Comparison of ENCODE assay signal across 20 cellular contexts in the genomic region with DNA sequence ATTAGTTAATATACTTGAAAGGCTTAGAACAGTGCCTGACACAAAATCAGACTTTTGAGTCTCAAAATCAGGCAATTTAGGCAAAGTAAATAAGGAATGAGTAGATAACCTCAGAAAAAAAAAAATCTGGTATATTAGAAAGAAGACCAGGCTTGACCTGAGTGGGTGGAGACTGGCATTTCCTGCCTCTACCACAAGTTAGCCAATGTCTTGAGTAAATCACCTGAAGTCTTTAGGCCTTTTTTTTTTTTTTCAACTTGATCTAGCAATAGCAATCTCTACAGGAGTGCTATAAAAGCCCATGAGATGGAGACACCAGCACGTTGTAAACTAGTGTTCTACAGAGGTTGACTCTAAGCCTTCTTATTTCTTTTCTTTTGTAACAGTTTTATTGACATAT.
DNase-seq lines count a peak whose midpoint lies in the region; ATAC-seq and TF ChIP-seq lines count a peak whose summit lies in the region.
"Had no signal": no experiment of that assay in that cellular context is flagged by ENCODE, and none has a peak within 500 bp of the region (broad histone marks: within the 10 kb centered on the region; RNA-seq: fewer than 3 reads in every experiment).

No MANE protein-coding gene starts in this region.

- H3K27me3 ChIP-seq in kidney epithelial cell (ENCODE audit: control insufficient read depth, insufficient read depth, low read length) (no peaks in the 10 kb centered on the region), upper lobe of left lung (no peaks in the 10 kb centered on the region)
- H3K27me3 ChIP-seq: cardiac muscle cell, sigmoid colon, testis had no signal

- no peak for TF ChIP-seq EP300 in upper lobe of left lung (IDR thresholded peaks at IDR 0.05)

- TF ChIP-seq POLR2A in upper lobe of left lung (IDR thresholded peaks at IDR 0.05): no peak

- no peaks in the 10 kb centered on the region for H3K36me3 ChIP-seq in kidney epithelial cell (ENCODE audit: control insufficient read depth, insufficient read depth, low read length)
- H3K36me3 ChIP-seq in upper lobe of left lung: no peaks in the 10 kb centered on the region
- H3K36me3 ChIP-seq: cardiac muscle cell, sigmoid colon had no signal

- peak; percentile 41 for DNase-seq in HPDE6-E6E7 (ENCODE audit: extremely low spot score)
- peak; percentile 65 for DNase-seq in RWPE1 (ENCODE audit: low spot score)
- DNase-seq in kidney epithelial cell (ENCODE audit: low read depth): peak; percentile 62
- DNase-seq in upper lobe of left lung: peak in 1 of 2 donors; percentile 63
- no peak for DNase-seq in stimulated activated effector memory CD8-positive, alpha-beta T cell treated with anti-CD3 and anti-CD28 coated beads, Interleukin-12 subunit alpha, Interleukin-12 subunit beta, amount 100 ng/mL, for 72 hours (ENCODE audit: low spot score in 2 of 2)
- no peak for DNase-seq in NCI-H1105 (lab: John Stamatoyannopoulos, UW)
- DNase-seq in left lobe of liver (ENCODE audit: low spot score): no peak
- DNase-seq: activated CD4-positive, alpha-beta T cell treated with anti-CD3 and anti-CD28 coated beads, Interleukin-2, amount 50 U/mL, for 1 hour; activated CD8-positive, alpha-beta memory T cell treated with anti-CD3 and anti-CD28 coated beads, Interleukin-2, amount 50 U/mL, for 4 hours; activated effector memory CD4-positive, alpha-beta T cell treated with anti-CD3 and anti-CD28 coated beads, Interleukin-2, amount 50 U/mL, for 16 hours; CD8-positive, alpha-beta memory T cell; dermis blood vessel endothelial cell; DND-41; foreskin fibroblast; NCI-H526 treated with DMSO at 0.1 percent for 48 hours; sigmoid colon; testis had no signal

- POLR2A ChIA-PET in RWPE1 (lab: Yijun Ruan, JAX; ENCODE audit: low non-redundant PET): no interaction called here

- H3K27ac ChIP-seq in RWPE1: no peak overlapping the region
- peak overlapping the region in 2 of 4 donors; percentile 27 to 55 for H3K27ac ChIP-seq in upper lobe of left lung
- H3K27ac ChIP-seq: cardiac muscle cell, parathyroid adenoma, sigmoid colon, testis had no signal

- CTCF ChIA-PET in RWPE1 (lab: Yijun Ruan, JAX): interaction anchor here (0.6 to 1.5 kb wide), 2 partner anchors 168 to 482 kb away, joined by 6 to 8 read pairs; no protein-coding TSS in a partner anchor

- H3K27ac Mint-ChIP-seq in stimulated activated effector memory CD8-positive, alpha-beta T cell treated with anti-CD3 and anti-CD28 coated beads, Interleukin-12 subunit alpha, Interleukin-12 subunit beta, amount 100 ng/mL, for 72 hours: no peak overlapping the region
- H3K27ac Mint-ChIP-seq: CD8-positive, alpha-beta memory T cell; nephron had no signal

- H3K4me3 ChIP-seq in kidney epithelial cell (ENCODE audit: low read depth, low read length) (no peak overlapping the region), upper lobe of left lung (no peak overlapping the region)
- H3K4me3 ChIP-seq: cardiac muscle cell, sigmoid colon, testis had no signal

- no peaks in the 10 kb centered on the region for H3K4me1 Mint-ChIP-seq in stimulated activated effector memory CD8-positive, alpha-beta T cell treated with anti-CD3 and anti-CD28 coated beads, Interleukin-12 subunit alpha, Interleukin-12 subunit beta, amount 100 ng/mL, for 72 hours
- H3K4me1 Mint-ChIP-seq: CD8-positive, alpha-beta memory T cell; nephron had no signal

- H3K9me3 ChIP-seq in upper lobe of left lung: no peaks in the 10 kb centered on the region
- H3K9me3 ChIP-seq: testis had no signal

- WGBS in upper lobe of left lung, 2 donors: 34 to 60% methylated on average over 1 of the region's 1 CpG

- peaks cover 0 to 3% (median 0%) of the 10 kb centered on the region in 4 donors for H3K4me1 ChIP-seq in upper lobe of left lung
- H3K4me1 ChIP-seq: parathyroid adenoma, sigmoid colon, testis had no signal

- no peaks in the 10 kb centered on the region for H3K36me3 Mint-ChIP-seq in stimulated activated effector memory CD8-positive, alpha-beta T cell treated with anti-CD3 and anti-CD28 coated beads, Interleukin-12 subunit alpha, Interleukin-12 subunit beta, amount 100 ng/mL, for 72 hours
- H3K36me3 Mint-ChIP-seq: CD8-positive, alpha-beta memory T cell had no signal

- TF ChIP-seq CTCF in RWPE1 (conservative IDR thresholded peaks at IDR 0.05; ENCODE audit: low read depth): no peak
- TF ChIP-seq CTCF in kidney epithelial cell (IDR thresholded peaks at IDR 0.05; ENCODE audit: insufficient read depth, low read length, poor library complexity, severe bottlenecking): no peak
- no peak for TF ChIP-seq CTCF in upper lobe of left lung (IDR thresholded peaks at IDR 0.05)

- H3K9me3 Mint-ChIP-seq in stimulated activated effector memory CD8-positive, alpha-beta T cell treated with anti-CD3 and anti-CD28 coated beads, Interleukin-12 subunit alpha, Interleukin-12 subunit beta, amount 100 ng/mL, for 72 hours: peaks cover 7% of the 10 kb centered on the region

- H3K4me3 Mint-ChIP-seq in stimulated activated effector memory CD8-positive, alpha-beta T cell treated with anti-CD3 and anti-CD28 coated beads, Interleukin-12 subunit alpha, Interleukin-12 subunit beta, amount 100 ng/mL, for 72 hours: no peak overlapping the region
- H3K4me3 Mint-ChIP-seq: CD8-positive, alpha-beta memory T cell; nephron had no signal

- peak; percentile 48 to 87 for ATAC-seq in upper lobe of left lung (ENCODE audit: low FRiP score in 2 of 2)
- no peak for ATAC-seq in stimulated activated effector memory CD8-positive, alpha-beta T cell treated with anti-CD3 and anti-CD28 coated beads, Interleukin-12 subunit alpha, Interleukin-12 subunit beta, amount 100 ng/mL, for 72 hours
- ATAC-seq in left lobe of liver: no peak

Comparison
In these comparisons a context has a peak if more than half of its experiments do, and no peak if none do; other contexts are left out.
1. DNase-seq: peak in HPDE6-E6E7 (single experiment), RWPE1 (single experiment) and kidney epithelial cell (single experiment); none in stimulated activated effector memory CD8-positive, alpha-beta T cell treated with anti-CD3 and anti-CD28 coated beads, Interleukin-12 subunit alpha, Interleukin-12 subunit beta, amount 100 ng/mL, for 72 hours (0 of 2), NCI-H1105 (single experiment) and left lobe of liver (single experiment).
2. ATAC-seq: peak in upper lobe of left lung (2 of 2); none in stimulated activated effector memory CD8-positive, alpha-beta T cell treated with anti-CD3 and anti-CD28 coated beads, Interleukin-12 subunit alpha, Interleukin-12 subunit beta, amount 100 ng/mL, for 72 hours (single experiment) and left lobe of liver (single experiment).